17 cellular contexts compared by ENCODE assay signal in genomic region chr16:78900039-78900811, GRCh38.
DNase-seq lines count a peak whose midpoint lies in the region; ATAC-seq and TF ChIP-seq lines count a peak whose summit lies in the region.
"Had no signal": no experiment of that assay in that cellular context is flagged by ENCODE, and none has a peak within 500 bp of the region (broad histone marks: within the 10 kb centered on the region; RNA-seq: fewer than 3 reads in every experiment).

No MANE protein-coding gene starts in this region.

- H3K4me1 Mint-ChIP-seq in activated T-cell treated with anti-CD3 and anti-CD28 coated beads, Interleukin-2, amount 50 U/mL, for 72 hours (ENCODE audit: low read depth) = peaks cover 49% of the 10 kb centered on the region
- H3K4me1 Mint-ChIP-seq in T-helper 17 cell = peaks cover 32% of the 10 kb centered on the region
- peaks cover 39% of the 10 kb centered on the region for H3K4me1 Mint-ChIP-seq in activated T-helper 17 cell treated with anti-CD3 and anti-CD28 coated beads, Interleukin-2, amount 50 U/mL, for 72 hours

- no peaks in the 10 kb centered on the region for H3K27me3 Mint-ChIP-seq in activated T-cell treated with anti-CD3 and anti-CD28 coated beads, Interleukin-2, amount 50 U/mL, for 72 hours (ENCODE audit: low read depth)
- H3K27me3 Mint-ChIP-seq in T-helper 17 cell = peaks cover 10% of the 10 kb centered on the region
- no peaks in the 10 kb centered on the region for H3K27me3 Mint-ChIP-seq in activated T-helper 17 cell treated with anti-CD3 and anti-CD28 coated beads, Interleukin-2, amount 50 U/mL, for 72 hours
- H3K27me3 Mint-ChIP-seq: B cell; CD4-positive, CD25-positive, alpha-beta regulatory T cell had no signal

- peak overlapping the region; percentile 43 to 73 for H3K4me3 Mint-ChIP-seq in activated T-cell treated with anti-CD3 and anti-CD28 coated beads, Interleukin-2, amount 50 U/mL, for 72 hours
- H3K4me3 Mint-ChIP-seq in T-helper 17 cell = no peak overlapping the region
- H3K4me3 Mint-ChIP-seq in activated T-helper 17 cell treated with anti-CD3 and anti-CD28 coated beads, Interleukin-2, amount 50 U/mL, for 72 hours = peak overlapping the region; percentile 80
- H3K4me3 Mint-ChIP-seq: B cell had no signal

- H3K9me3 Mint-ChIP-seq in activated T-cell treated with anti-CD3 and anti-CD28 coated beads, Interleukin-2, amount 50 U/mL, for 72 hours = no peaks in the 10 kb centered on the region
- no peaks in the 10 kb centered on the region for H3K9me3 Mint-ChIP-seq in activated T-helper 17 cell treated with anti-CD3 and anti-CD28 coated beads, Interleukin-2, amount 50 U/mL, for 72 hours
- H3K9me3 Mint-ChIP-seq: CD4-positive, CD25-positive, alpha-beta regulatory T cell had no signal

- no peak for DNase-seq in activated T-cell treated with anti-CD3 and anti-CD28 coated beads, Interleukin-2, amount 50 U/mL, for 72 hours
- no peak for DNase-seq in activated T-cell treated with anti-CD3 and anti-CD28 coated beads, Interleukin-2, amount 50 U/mL, for 48 hours
- DNase-seq in T-helper 17 cell (no peak), omental fat pad (ENCODE audit: low spot score) (no peak), DMS114 treated with DMSO at 0.1 percent for 48 hours (lab: John Stamatoyannopoulos, UW; ENCODE audit: unreplicated experiment) (no peak), retina (no peak)
- DNase-seq: Calu3; CD4-positive, CD25-positive, alpha-beta regulatory T cell; H7; KG1; NCI-H1436; NCI-H2029 treated with DMSO at 0.1 percent for 48 hours; NCI-H2171 treated with DMSO at 0.1 percent for 48 hours; NCI-H748 treated with DMSO at 0.1 percent for 48 hours had no signal

- peak overlapping the region; percentile 99 for H3K27ac Mint-ChIP-seq in activated T-cell treated with anti-CD3 and anti-CD28 coated beads, Interleukin-2, amount 50 U/mL, for 72 hours
- H3K27ac Mint-ChIP-seq in T-helper 17 cell = peak overlapping the region; percentile 82
- peak overlapping the region; percentile 99 for H3K27ac Mint-ChIP-seq in activated T-helper 17 cell treated with anti-CD3 and anti-CD28 coated beads, Interleukin-2, amount 50 U/mL, for 72 hours
- H3K27ac Mint-ChIP-seq: B cell; CD4-positive, CD25-positive, alpha-beta regulatory T cell had no signal

- H3K9me3 ChIP-seq in T-helper 17 cell (ENCODE audit: control insufficient read depth, low read length, poor library complexity, severe bottlenecking) = no peaks in the 10 kb centered on the region

- ATAC-seq in activated T-cell treated with anti-CD3 and anti-CD28 coated beads, Interleukin-2, amount 50 U/mL, for 72 hours (replicated peaks in 1 of 2) = peak; percentile 44 to 49
- ATAC-seq in T-helper 17 cell (no peak), omental fat pad (ENCODE audit: low FRiP score) (peak; percentile 42)
- peak; percentile 41 for ATAC-seq in activated T-helper 17 cell treated with anti-CD3 and anti-CD28 coated beads, Interleukin-2, amount 50 U/mL, for 72 hours (replicated peaks)
- ATAC-seq: HepG2 had no signal

- peaks cover 2 to 3% of the 10 kb centered on the region in 2 donors for H3K36me3 Mint-ChIP-seq in activated T-cell treated with anti-CD3 and anti-CD28 coated beads, Interleukin-2, amount 50 U/mL, for 72 hours (ENCODE audit: insufficient read depth in 2 of 2)
- no peaks in the 10 kb centered on the region for H3K36me3 Mint-ChIP-seq in T-helper 17 cell (ENCODE audit: low read depth)
- peaks cover 32% of the 10 kb centered on the region for H3K36me3 Mint-ChIP-seq in activated T-helper 17 cell treated with anti-CD3 and anti-CD28 coated beads, Interleukin-2, amount 50 U/mL, for 72 hours (ENCODE audit: low read depth)
- H3K36me3 Mint-ChIP-seq: CD4-positive, CD25-positive, alpha-beta regulatory T cell had no signal

- TF ChIP-seq CTCF in omental fat pad (IDR thresholded peaks at IDR 0.05) = no peak
